16 cellular contexts compared by ENCODE assay signal in the genomic region with DNA sequence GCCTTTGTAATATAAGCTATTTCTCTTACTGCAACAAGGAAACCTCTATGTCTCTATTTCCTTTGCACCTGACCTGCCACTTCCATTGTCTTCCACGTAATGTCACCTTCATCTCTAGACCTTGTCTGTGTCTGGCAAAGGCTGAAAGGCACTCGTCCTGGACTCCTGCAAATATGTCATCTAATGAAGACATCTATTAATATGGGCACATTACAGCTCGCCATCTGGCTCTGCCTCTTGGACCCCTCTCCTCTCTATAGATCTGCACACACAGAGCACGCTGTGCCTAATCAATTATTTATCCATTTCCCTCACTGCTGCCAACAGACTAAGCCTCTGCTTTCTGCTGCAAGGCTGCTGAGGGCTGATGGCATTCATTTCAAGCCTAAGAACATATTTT.
DNase-seq lines count a peak whose midpoint lies in the region; ATAC-seq and TF ChIP-seq lines count a peak whose summit lies in the region.
"Had no signal": no experiment of that assay in that cellular context is flagged by ENCODE, and none has a peak within 500 bp of the region (broad histone marks: within the 10 kb centered on the region; RNA-seq: fewer than 3 reads in every experiment).

No MANE protein-coding gene starts in this region.

- H3K36me3 Mint-ChIP-seq in brain, result no peaks in the 10 kb centered on the region

- H3K4me3 ChIP-seq in BE2C (ENCODE audit: low read depth, low read length), result no peak overlapping the region
- H3K4me3 ChIP-seq: GM12878 had no signal

- no peaks in the 10 kb centered on the region for H3K27me3 ChIP-seq in BE2C

- peaks cover 3% of the 10 kb centered on the region for H3K27me3 Mint-ChIP-seq in brain
- H3K27me3 Mint-ChIP-seq: CD4-positive, alpha-beta T cell had no signal

- intact Hi-C loops in head of caudate nucleus (cut with DNase I), result no loop called here

- H3K4me1 ChIP-seq in BE2C, result peaks cover 69% of the 10 kb centered on the region

- peak overlapping the region; percentile 14 to 52 (median 44) for H3K27ac Mint-ChIP-seq in brain
- H3K27ac Mint-ChIP-seq: CD4-positive, alpha-beta T cell; H9 had no signal

- H3K27ac ChIP-seq in substantia nigra (ENCODE audit: low read depth, low read length, poor library complexity, severe bottlenecking), result no peak overlapping the region
- H3K27ac ChIP-seq: HL-60 had no signal

- H3K4me3 Mint-ChIP-seq in brain, result peak overlapping the region in 1 of 5 experiments; percentile 12
- H3K4me3 Mint-ChIP-seq: CD4-positive, alpha-beta T cell; H9 had no signal

- no peaks in the 10 kb centered on the region for H3K9me3 Mint-ChIP-seq in brain
- H3K9me3 Mint-ChIP-seq: CD4-positive, alpha-beta T cell; H9 had no signal

- no peaks in the 10 kb centered on the region for H3K36me3 ChIP-seq in BE2C

- no peak for TF ChIP-seq CTCF in BE2C (IDR thresholded peaks at IDR 0.05; ENCODE audit: low read depth, low read length)
- no peak for TF ChIP-seq CTCF in brain (conservative IDR thresholded peaks at IDR 0.05)

- DNase-seq in BE2C, result peak; percentile 57
- DNase-seq in NCI-H1092 (lab: John Stamatoyannopoulos, UW), result peak; percentile 74
- DNase-seq in NCI-H446 treated with DMSO at 0.1 percent for 48 hours (lab: John Stamatoyannopoulos, UW), result peak; percentile 96
- no peak for DNase-seq in head of caudate nucleus
- DNase-seq in amygdala (lab: John Stamatoyannopoulos, UW), result no peak
- DNase-seq in substantia nigra (lab: John Stamatoyannopoulos, UW), result no peak
- DNase-seq: ACHN; C1 segment of cervical spinal cord; CD4-positive, alpha-beta T cell; COR-L47; GOT3; H9 had no signal

- ATAC-seq in GM21737 (IDR thresholded peaks at IDR 0.05; ENCODE audit: unreplicated experiment), result no peak
- ATAC-seq: GM12878 had no signal

- H3K9me3 ChIP-seq in BE2C, result no peaks in the 10 kb centered on the region

- H3K4me1 Mint-ChIP-seq in brain, result peaks cover 71% of the 10 kb centered on the region

Comparison
In these comparisons a context has a peak if more than half of its experiments do, and no peak if none do; other contexts are left out.
1. DNase-seq: peak in BE2C (single experiment), NCI-H1092 (single experiment) and NCI-H446 treated with DMSO at 0.1 percent for 48 hours (single experiment); none in head of caudate nucleus (0 of 42), amygdala (0 of 56) and substantia nigra (0 of 49).